In the genomic region with DNA sequence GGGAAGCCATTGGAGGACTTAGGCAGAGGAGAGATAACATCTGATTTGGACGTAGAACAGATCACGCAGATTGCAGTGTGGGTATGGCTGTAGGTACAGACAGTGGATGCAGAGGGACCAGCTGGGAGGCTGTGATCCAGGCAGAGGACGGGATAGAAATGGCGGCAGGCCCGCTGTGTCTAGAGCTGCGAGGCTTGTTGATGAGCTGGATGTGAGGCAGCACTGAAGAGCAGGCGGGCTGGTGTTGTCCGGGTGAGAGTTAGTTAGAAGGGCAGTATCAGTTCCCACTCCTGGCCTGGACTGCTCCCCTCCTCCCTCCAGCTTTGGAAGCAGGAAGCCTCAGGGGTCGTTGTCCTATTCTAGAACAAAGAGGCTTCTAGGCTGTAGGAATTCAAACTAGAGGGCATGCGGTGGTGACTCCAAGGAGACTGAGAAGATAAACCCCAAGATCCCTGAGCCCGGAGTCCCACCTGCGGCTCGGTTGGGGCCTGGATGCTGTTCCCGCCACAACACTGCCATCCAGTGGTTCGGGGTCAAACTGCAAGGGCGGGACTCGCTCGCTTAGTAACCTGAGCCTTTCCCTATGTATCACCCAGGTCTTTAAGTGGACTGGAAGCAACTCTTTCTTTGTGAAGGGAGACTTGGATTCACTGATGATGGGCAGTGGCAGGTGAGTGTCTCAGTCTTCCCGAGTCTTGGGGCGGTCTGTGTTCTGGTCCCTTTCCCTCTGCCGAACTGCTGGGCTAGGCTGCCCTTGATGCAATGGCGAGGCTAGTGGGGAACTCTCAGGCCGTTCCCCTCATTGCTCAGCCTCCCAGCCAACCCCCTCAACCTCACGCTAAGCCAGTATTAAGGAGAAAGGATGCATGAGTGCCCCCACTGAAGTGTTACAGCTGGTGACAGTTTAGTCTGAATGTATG, we compare ENCODE assay signal across 8 cellular contexts. TPM values are rescaled to one million over a fixed set of nuclear protein-coding genes. Genes with fewer than 3 reads are reported as not detected.
DNase-seq lines count a peak whose midpoint lies in the region; ATAC-seq lines count a peak whose summit lies in the region.

No MANE protein-coding gene starts in this region.

- CTCF ChIA-PET in activated CD8-positive, alpha-beta T cell treated with anti-CD3 and anti-CD28 coated beads, Interleukin-2, amount 10 ng/mL, durations not matched to agents 7 days and 5 days (lab: Charles Lee) = interaction anchor here (0.6 to 1.9 kb wide), 22 partner anchors 9 to 282 kb away, joined by 3 to 10 read pairs (median 3); partner anchors contain the start of genes DSN1, NDRG3 and RAB5IF

- H3K36me3 Mint-ChIP-seq in activated CD8-positive, alpha-beta T cell treated with anti-CD3 and anti-CD28 coated beads, Interleukin-2, amount 10 ng/mL, durations not matched to agents 7 days and 5 days (ENCODE audit: low read depth) = peaks cover 36% of the 10 kb centered on the region

- no peak overlapping the region for H3K4me3 Mint-ChIP-seq in activated CD8-positive, alpha-beta T cell treated with anti-CD3 and anti-CD28 coated beads, Interleukin-2, amount 10 ng/mL, durations not matched to agents 7 days and 5 days

- H3K27ac Mint-ChIP-seq in activated CD8-positive, alpha-beta T cell treated with anti-CD3 and anti-CD28 coated beads, Interleukin-2, amount 10 ng/mL, durations not matched to agents 7 days and 5 days = peak overlapping the region; percentile 64

- ATAC-seq in activated CD8-positive, alpha-beta T cell treated with anti-CD3 and anti-CD28 coated beads, Interleukin-2, amount 10 ng/mL, durations not matched to agents 7 days and 5 days = peak; percentile 84
- ATAC-seq in GM18519 (IDR thresholded peaks at IDR 0.05; ENCODE audit: low FRiP score, unreplicated experiment) = no peak

- peak; percentile 99 for DNase-seq in ELF-1 (ENCODE audit: low read depth, low spot score)
- DNase-seq in HPDE6-E6E7 (ENCODE audit: extremely low spot score) = peak; percentile 100
- DNase-seq in NCI-H82 (lab: John Stamatoyannopoulos, UW) = peak; percentile 93
- peak; percentile 86 for DNase-seq in activated CD8-positive, alpha-beta T cell treated with anti-CD3 and anti-CD28 coated beads, Interleukin-2, amount 10 ng/mL, durations not matched to agents 7 days and 5 days
- peak; percentile 71 for DNase-seq in effector CD8-positive, alpha-beta T cell (lab: John Stamatoyannopoulos, UW)
- peak; percentile 70 to 76 for DNase-seq in lung microvascular endothelial cell (ENCODE audit: low read depth in 2 of 2)
- DNase-seq in stimulated activated CD4-positive, alpha-beta T cell treated with anti-CD3 and anti-CD28 coated beads, TNF-alpha, amount 100 ng/mL, for 48 hours (ENCODE audit: low read depth in 3 of 3) = peak; percentile 73 to 82 (median 77)

- peaks cover 12% of the 10 kb centered on the region for H3K4me1 Mint-ChIP-seq in activated CD8-positive, alpha-beta T cell treated with anti-CD3 and anti-CD28 coated beads, Interleukin-2, amount 10 ng/mL, durations not matched to agents 7 days and 5 days (ENCODE audit: low read depth)

- POLR2A ChIA-PET in activated CD8-positive, alpha-beta T cell treated with anti-CD3 and anti-CD28 coated beads, Interleukin-2, amount 10 ng/mL, durations not matched to agents 7 days and 5 days (lab: Charles Lee) = interaction anchor here (0.6 kb wide), 1 partner anchor 56 kb away, joined by 4 read pairs; no protein-coding TSS in a partner anchor

- H3K27me3 Mint-ChIP-seq in activated CD8-positive, alpha-beta T cell treated with anti-CD3 and anti-CD28 coated beads, Interleukin-2, amount 10 ng/mL, durations not matched to agents 7 days and 5 days (ENCODE audit: low read depth) = no peaks in the 10 kb centered on the region

- H3K9me3 Mint-ChIP-seq in activated CD8-positive, alpha-beta T cell treated with anti-CD3 and anti-CD28 coated beads, Interleukin-2, amount 10 ng/mL, durations not matched to agents 7 days and 5 days (ENCODE audit: insufficient read depth) = no peaks in the 10 kb centered on the region

RNA-seq across cellular contexts. Expression of gene TLDC2, which starts 11.2 kb away (rescaled TPM):
- not detected for total RNA-seq in activated CD8-positive, alpha-beta T cell treated with anti-CD3 and anti-CD28 coated beads, Interleukin-2, amount 10 ng/mL, durations not matched to agents 7 days and 5 days
- total RNA-seq in lung microvascular endothelial cell = under 0.01 TPM in 1 of 2 replicates, not detected in the other
